ENCODE assay signal across 8 cellular contexts in the genomic region with DNA sequence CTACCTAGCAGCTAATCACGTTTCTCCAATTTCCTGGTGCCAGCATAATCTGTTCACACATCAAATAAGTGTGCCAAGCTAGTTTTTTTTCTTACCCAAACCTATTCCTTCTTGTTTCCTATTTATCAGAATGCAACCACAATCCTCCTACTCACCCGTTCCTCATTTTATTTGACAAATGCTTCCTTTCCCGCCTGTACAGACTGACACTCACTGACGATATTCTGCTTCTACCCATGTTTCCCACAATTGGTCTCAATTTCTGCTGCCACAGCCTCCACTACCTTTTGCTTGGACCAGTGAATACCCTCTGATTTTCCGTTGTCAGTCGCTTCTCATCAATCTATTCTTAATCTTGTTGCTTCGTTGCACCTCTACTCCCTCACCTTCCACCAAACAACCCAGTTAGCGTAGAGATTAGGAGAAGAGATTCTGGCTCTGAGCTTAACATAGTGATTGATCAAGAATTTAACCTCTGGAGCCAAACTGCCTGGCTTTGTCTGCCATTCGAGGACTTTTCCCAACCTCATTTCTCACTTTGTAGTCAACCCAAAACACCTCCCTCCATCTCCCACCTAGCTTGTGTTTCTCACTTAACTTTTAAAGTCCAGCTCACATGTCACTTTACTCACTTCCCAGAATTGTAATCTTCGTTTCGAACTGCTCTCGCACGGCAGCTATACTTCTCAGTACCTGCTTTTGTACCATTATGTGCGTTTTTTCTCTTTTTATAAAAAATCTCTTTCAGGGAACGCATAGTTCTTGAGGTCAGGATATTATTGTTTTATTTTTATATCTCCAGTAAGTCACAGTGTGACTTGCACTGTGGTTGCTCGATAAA. TPM values are rescaled to one million over a fixed set of nuclear protein-coding genes. Genes with fewer than 3 reads are reported as not detected.
A peak's percentile ranks its signal among the peaks of the same experiment; 100 is the strongest.
DNase-seq lines count a peak whose midpoint lies in the region; ATAC-seq and TF ChIP-seq lines count a peak whose summit lies in the region.

No MANE protein-coding gene starts in this region.

- POLR2A ChIA-PET in activated CD8-positive, alpha-beta T cell treated with anti-CD3 and anti-CD28 coated beads for 36 hours (lab: Charles Lee), result no interaction called here

- H3K9me3 Mint-ChIP-seq in IgD-negative memory B cell, result no peaks in the 10 kb centered on the region
- H3K9me3 Mint-ChIP-seq in activated CD8-positive, alpha-beta T cell treated with anti-CD3 and anti-CD28 coated beads for 36 hours, result no peaks in the 10 kb centered on the region

- peak overlapping the region; percentile 90 for H3K4me3 ChIP-seq in skeletal muscle satellite cell (ENCODE audit: low read length)

- peaks cover 11% of the 10 kb centered on the region for H3K4me1 ChIP-seq in skeletal muscle satellite cell (ENCODE audit: control insufficient read depth, insufficient read depth, low read length)

- CTCF ChIA-PET in activated CD8-positive, alpha-beta T cell treated with anti-CD3 and anti-CD28 coated beads for 36 hours (lab: Charles Lee), result interaction anchor here (1.1 to 2.9 kb wide), 4 partner anchors 25 to 188 kb away, joined by 3 to 14 read pairs (median 3); no protein-coding TSS in a partner anchor

- peak overlapping the region; percentile 49 to 89 (median 83) for H3K27ac Mint-ChIP-seq in IgD-negative memory B cell
- no peak overlapping the region for H3K27ac Mint-ChIP-seq in activated CD8-positive, alpha-beta T cell treated with anti-CD3 and anti-CD28 coated beads for 36 hours

- peak overlapping the region; percentile 76 for H3K9ac ChIP-seq in skeletal muscle satellite cell (ENCODE audit: low read depth, low read length)

- H3K4me3 Mint-ChIP-seq in IgD-negative memory B cell, result peak overlapping the region; percentile 86 to 94 (median 91)
- H3K4me3 Mint-ChIP-seq in activated CD8-positive, alpha-beta T cell treated with anti-CD3 and anti-CD28 coated beads for 36 hours, result peak overlapping the region; percentile 82

- peak overlapping the region; percentile 84 for H3K4me2 ChIP-seq in skeletal muscle satellite cell (ENCODE audit: low read length)

- intact Hi-C loops in activated CD8-positive, alpha-beta T cell treated with anti-CD3 and anti-CD28 coated beads for 36 hours (cut with micrococcal nuclease), result no loop called here

- peaks cover 1% of the 10 kb centered on the region for H3K36me3 Mint-ChIP-seq in IgD-negative memory B cell
- no peaks in the 10 kb centered on the region for H3K36me3 Mint-ChIP-seq in activated CD8-positive, alpha-beta T cell treated with anti-CD3 and anti-CD28 coated beads for 36 hours (ENCODE audit: low read depth)

- peaks cover 15 to 25% (median 18%) of the 10 kb centered on the region in 3 donors for H3K4me1 Mint-ChIP-seq in IgD-negative memory B cell
- peaks cover 19% of the 10 kb centered on the region for H3K4me1 Mint-ChIP-seq in activated CD8-positive, alpha-beta T cell treated with anti-CD3 and anti-CD28 coated beads for 36 hours (ENCODE audit: low read depth)

- peaks cover 12% of the 10 kb centered on the region for H3K27me3 Mint-ChIP-seq in IgD-negative memory B cell
- peaks cover 14% of the 10 kb centered on the region for H3K27me3 Mint-ChIP-seq in activated CD8-positive, alpha-beta T cell treated with anti-CD3 and anti-CD28 coated beads for 36 hours

- DNase-seq in activated CD4-positive, CD25-positive, alpha-beta regulatory T cell treated with anti-CD3 and anti-CD28 coated beads, Interleukin-2, amount 50 U/mL, for 72 hours, result no peak
- peak; percentile 7 for DNase-seq in activated CD8-positive, alpha-beta T cell treated with anti-CD3 and anti-CD28 coated beads for 36 hours
- DNase-seq in hepatic stellate cell (ENCODE audit: low spot score) (peak; percentile 10), iPS-NIHi7 (ENCODE audit: extremely low spot score) (no peak)

- H3K36me3 ChIP-seq in skeletal muscle satellite cell (ENCODE audit: insufficient read depth, low read length), result no peaks in the 10 kb centered on the region

- peaks cover 21% of the 10 kb centered on the region for H3K27me3 ChIP-seq in skeletal muscle satellite cell (ENCODE audit: control insufficient read depth, insufficient read depth, low read length)

- H3K9me3 ChIP-seq in skeletal muscle satellite cell (replicated peaks; ENCODE audit: low read length), result no peaks in the 10 kb centered on the region

- peak; percentile 1 for ATAC-seq in activated CD4-positive, CD25-positive, alpha-beta regulatory T cell treated with anti-CD3 and anti-CD28 coated beads, Interleukin-2, amount 50 U/mL, for 24 hours
- peak; percentile 39 for ATAC-seq in GM21723 (IDR thresholded peaks at IDR 0.05; ENCODE audit: unreplicated experiment)
- peak; percentile 1 for ATAC-seq in activated CD8-positive, alpha-beta T cell treated with anti-CD3 and anti-CD28 coated beads for 36 hours

- TF ChIP-seq CTCF in activated CD8-positive, alpha-beta T cell treated with anti-CD3 and anti-CD28 coated beads for 36 hours (IDR thresholded peaks at IDR 0.05), result no peak

RNA-seq across cellular contexts. Expression of a gene that starts 0.7 kb away (rescaled TPM):
- 38.5 TPM for polyA plus RNA-seq in IgD-negative memory B cell
- 10 to 100 TPM in 1 of 2 experiments, 1 to 10 TPM in 1; 8.2 to 11.3 TPM for total RNA-seq in activated CD8-positive, alpha-beta T cell treated with anti-CD3 and anti-CD28 coated beads for 36 hours
- total RNA-seq in skeletal muscle satellite cell (2012; rRNA removed), result 13.8 and 17.2 TPM in 2 replicates

RNA-seq across cellular contexts. Expression of a gene that starts 31.4 kb away (rescaled TPM):
- polyA plus RNA-seq in IgD-negative memory B cell, result 9.3 TPM
- not detected for total RNA-seq in activated CD8-positive, alpha-beta T cell treated with anti-CD3 and anti-CD28 coated beads for 36 hours
- total RNA-seq in skeletal muscle satellite cell (2012; rRNA removed), result not detected in 2 replicates

Comparison
In these comparisons a context has a peak if more than half of its experiments do, and no peak if none do; other contexts are left out.
1. DNase-seq: peak in activated CD8-positive, alpha-beta T cell treated with anti-CD3 and anti-CD28 coated beads for 36 hours (single experiment) and hepatic stellate cell (single experiment); none in activated CD4-positive, CD25-positive, alpha-beta regulatory T cell treated with anti-CD3 and anti-CD28 coated beads, Interleukin-2, amount 50 U/mL, for 72 hours (single experiment) and iPS-NIHi7 (single experiment).
2. Peak in every context shown above with its lines, with median percentiles within 50 percentile points of each other: ATAC-seq.